In the genomic region with DNA sequence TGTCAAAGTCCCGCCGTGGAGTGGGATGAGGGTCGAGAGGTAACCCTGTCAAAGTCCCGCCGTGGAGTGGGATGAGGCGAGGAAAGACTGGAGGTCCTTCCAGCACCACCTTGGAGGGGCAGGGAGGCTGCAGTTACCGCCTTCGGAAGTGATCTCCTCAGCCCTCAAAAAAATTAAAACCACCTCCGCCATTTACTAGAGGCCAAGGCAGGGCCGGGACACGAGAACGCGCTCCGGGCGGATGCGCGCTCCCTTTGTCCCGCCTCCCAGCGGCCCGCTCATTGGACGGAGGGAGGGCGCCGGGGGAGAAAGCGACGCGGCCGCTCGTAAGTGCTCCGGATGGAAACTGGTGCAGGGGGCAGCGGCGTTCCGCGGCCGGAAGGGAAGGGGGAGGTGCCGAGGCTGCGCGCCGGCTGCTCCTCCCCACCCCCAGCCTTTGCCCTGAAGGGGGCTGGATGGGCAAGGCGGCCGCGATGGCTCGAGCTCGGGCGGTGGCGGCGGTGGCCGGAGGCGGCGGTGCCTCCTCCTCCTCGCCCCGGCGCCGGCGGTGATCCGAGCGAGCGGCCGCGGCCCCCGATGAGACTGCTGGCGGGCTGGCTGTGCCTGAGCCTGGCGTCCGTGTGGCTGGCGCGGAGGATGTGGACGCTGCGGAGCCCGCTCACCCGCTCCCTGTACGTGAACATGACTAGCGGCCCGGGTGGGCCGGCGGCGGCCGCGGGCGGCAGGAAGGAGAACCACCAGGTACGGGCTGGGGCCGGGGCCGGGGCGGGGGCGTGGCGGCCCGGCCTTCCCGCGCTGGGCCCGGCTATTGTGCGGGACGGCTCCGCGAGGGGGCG, we compare ENCODE assay signal across 1 cellular context.
TF ChIP-seq lines count a peak whose summit lies in the region.

A gene (plus strand): TSS at position 420 of the 836 bp plus-strand sequence. CDS start 157 bp downstream, at position 577.

TF ChIP-seq in K562, 482 proteins besides CTCF, POLR2A, EP300 and RAD21 (continued from another document and continues in another):
- peak; percentile 68 for TF ChIP-seq JUND (IDR thresholded peaks at IDR 0.05; ENCODE audit: borderline replicate concordance, low read depth, low read length)
- TF ChIP-seq JUND (tag; IDR thresholded peaks at IDR 0.05; ENCODE audit: borderline replicate concordance, low read depth, low read length) = no peak
- no peak for TF ChIP-seq ZNF316 (IDR thresholded peaks at IDR 0.05)
- no peak for TF ChIP-seq THRAP3 (IDR thresholded peaks at IDR 0.05; ENCODE audit: borderline replicate concordance)
- TF ChIP-seq, protein P1, sequence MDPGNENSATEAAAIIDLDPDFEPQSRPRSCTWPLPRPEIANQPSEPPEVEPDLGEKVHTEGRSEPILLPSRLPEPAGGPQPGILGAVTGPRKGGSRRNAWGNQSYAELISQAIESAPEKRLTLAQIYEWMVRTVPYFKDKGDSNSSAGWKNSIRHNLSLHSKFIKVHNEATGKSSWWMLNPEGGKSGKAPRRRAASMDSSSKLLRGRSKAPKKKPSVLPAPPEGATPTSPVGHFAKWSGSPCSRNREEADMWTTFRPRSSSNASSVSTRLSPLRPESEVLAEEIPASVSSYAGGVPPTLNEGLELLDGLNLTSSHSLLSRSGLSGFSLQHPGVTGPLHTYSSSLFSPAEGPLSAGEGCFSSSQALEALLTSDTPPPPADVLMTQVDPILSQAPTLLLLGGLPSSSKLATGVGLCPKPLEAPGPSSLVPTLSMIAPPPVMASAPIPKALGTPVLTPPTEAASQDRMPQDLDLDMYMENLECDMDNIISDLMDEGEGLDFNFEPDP (CRISPR knock-in tag; IDR thresholded peaks at IDR 0.05) = no peak
- TF ChIP-seq HDAC8 (tag; IDR thresholded peaks at IDR 0.05) = 0 out of 2 replicates have a peak, but pooled peaks have one; percentile 39
- peak; percentile 37 to 87 (median 85) for TF ChIP-seq YY1 (IDR thresholded peaks at IDR 0.05; ENCODE audit: borderline replicate concordance in 1 of 3, control insufficient read depth in 1 of 3, extremely low read depth in 1 of 3, insufficient read depth in 3 of 3, insufficient read length in 1 of 3, insufficient replicate concordance in 2 of 3, low read depth in 1 of 3, low read length in 2 of 3)
- TF ChIP-seq, protein P2, sequence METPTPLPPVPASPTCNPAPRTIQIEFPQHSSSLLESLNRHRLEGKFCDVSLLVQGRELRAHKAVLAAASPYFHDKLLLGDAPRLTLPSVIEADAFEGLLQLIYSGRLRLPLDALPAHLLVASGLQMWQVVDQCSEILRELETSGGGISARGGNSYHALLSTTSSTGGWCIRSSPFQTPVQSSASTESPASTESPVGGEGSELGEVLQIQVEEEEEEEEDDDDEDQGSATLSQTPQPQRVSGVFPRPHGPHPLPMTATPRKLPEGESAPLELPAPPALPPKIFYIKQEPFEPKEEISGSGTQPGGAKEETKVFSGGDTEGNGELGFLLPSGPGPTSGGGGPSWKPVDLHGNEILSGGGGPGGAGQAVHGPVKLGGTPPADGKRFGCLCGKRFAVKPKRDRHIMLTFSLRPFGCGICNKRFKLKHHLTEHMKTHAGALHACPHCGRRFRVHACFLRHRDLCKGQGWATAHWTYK (CRISPR knock-in tag; IDR thresholded peaks at IDR 0.05) = no peak
- TF ChIP-seq, protein P3, sequence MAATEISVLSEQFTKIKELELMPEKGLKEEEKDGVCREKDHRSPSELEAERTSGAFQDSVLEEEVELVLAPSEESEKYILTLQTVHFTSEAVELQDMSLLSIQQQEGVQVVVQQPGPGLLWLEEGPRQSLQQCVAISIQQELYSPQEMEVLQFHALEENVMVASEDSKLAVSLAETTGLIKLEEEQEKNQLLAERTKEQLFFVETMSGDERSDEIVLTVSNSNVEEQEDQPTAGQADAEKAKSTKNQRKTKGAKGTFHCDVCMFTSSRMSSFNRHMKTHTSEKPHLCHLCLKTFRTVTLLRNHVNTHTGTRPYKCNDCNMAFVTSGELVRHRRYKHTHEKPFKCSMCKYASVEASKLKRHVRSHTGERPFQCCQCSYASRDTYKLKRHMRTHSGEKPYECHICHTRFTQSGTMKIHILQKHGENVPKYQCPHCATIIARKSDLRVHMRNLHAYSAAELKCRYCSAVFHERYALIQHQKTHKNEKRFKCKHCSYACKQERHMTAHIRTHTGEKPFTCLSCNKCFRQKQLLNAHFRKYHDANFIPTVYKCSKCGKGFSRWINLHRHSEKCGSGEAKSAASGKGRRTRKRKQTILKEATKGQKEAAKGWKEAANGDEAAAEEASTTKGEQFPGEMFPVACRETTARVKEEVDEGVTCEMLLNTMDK (IDR thresholded peaks at IDR 0.05; ENCODE audit: borderline replicate concordance, insufficient read depth, low read depth, low read length, poor library complexity, severe bottlenecking) = peak; percentile 96
- TF ChIP-seq MYBL2 (IDR thresholded peaks at IDR 0.05; ENCODE audit: low read depth) = no peak
- no peak for TF ChIP-seq MYBL2 (CRISPR knock-in tag; IDR thresholded peaks at IDR 0.05; ENCODE audit: borderline replicate concordance)
- peak in 1 of 2 experiments; percentile 60; a peak in 1 of 4 replicates for TF ChIP-seq TBL1XR1 (IDR thresholded peaks at IDR 0.05; ENCODE audit: low read length in 2 of 2)
- TF ChIP-seq ZNF707 (CRISPR knock-in tag; conservative IDR thresholded peaks at IDR 0.05) = no peak
- peak in 1 of 2 experiments; percentile 73; a peak in 1 of 4 replicates for TF ChIP-seq TEAD1 (CRISPR knock-in tag; IDR thresholded peaks at IDR 0.05)
- TF ChIP-seq HMGN3 (IDR thresholded peaks at IDR 0.05; ENCODE audit: borderline replicate concordance, extremely low read depth, insufficient read length, low read depth, low read length) = peak; percentile 82
- TF ChIP-seq, protein P4, sequence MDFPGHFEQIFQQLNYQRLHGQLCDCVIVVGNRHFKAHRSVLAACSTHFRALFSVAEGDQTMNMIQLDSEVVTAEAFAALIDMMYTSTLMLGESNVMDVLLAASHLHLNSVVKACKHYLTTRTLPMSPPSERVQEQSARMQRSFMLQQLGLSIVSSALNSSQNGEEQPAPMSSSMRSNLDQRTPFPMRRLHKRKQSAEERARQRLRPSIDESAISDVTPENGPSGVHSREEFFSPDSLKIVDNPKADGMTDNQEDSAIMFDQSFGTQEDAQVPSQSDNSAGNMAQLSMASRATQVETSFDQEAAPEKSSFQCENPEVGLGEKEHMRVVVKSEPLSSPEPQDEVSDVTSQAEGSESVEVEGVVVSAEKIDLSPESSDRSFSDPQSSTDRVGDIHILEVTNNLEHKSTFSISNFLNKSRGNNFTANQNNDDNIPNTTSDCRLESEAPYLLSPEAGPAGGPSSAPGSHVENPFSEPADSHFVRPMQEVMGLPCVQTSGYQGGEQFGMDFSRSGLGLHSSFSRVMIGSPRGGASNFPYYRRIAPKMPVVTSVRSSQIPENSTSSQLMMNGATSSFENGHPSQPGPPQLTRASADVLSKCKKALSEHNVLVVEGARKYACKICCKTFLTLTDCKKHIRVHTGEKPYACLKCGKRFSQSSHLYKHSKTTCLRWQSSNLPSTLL (IDR thresholded peaks at IDR 0.05) = no peak
- TF ChIP-seq MYNN (IDR thresholded peaks at IDR 0.05) = peak; percentile 54; the same call in 1 of the 2 replicates
- no peak for TF ChIP-seq MYNN (CRISPR knock-in tag; IDR thresholded peaks at IDR 0.05)
- no peak for TF ChIP-seq MIER1 (IDR thresholded peaks at IDR 0.05; ENCODE audit: low read depth)
- TF ChIP-seq ZFPM2 (CRISPR knock-in tag; IDR thresholded peaks at IDR 0.05) = no peak
- no peak for TF ChIP-seq KHSRP (IDR thresholded peaks at IDR 0.05)
- no peak for TF ChIP-seq TFAM (CRISPR knock-in tag; conservative IDR thresholded peaks at IDR 0.05)
- TF ChIP-seq NEUROD1 (IDR thresholded peaks at IDR 0.05; ENCODE audit: borderline replicate concordance, low read depth, low read length, partially characterized antibody) = peak; percentile 81
- TF ChIP-seq, protein P5, sequence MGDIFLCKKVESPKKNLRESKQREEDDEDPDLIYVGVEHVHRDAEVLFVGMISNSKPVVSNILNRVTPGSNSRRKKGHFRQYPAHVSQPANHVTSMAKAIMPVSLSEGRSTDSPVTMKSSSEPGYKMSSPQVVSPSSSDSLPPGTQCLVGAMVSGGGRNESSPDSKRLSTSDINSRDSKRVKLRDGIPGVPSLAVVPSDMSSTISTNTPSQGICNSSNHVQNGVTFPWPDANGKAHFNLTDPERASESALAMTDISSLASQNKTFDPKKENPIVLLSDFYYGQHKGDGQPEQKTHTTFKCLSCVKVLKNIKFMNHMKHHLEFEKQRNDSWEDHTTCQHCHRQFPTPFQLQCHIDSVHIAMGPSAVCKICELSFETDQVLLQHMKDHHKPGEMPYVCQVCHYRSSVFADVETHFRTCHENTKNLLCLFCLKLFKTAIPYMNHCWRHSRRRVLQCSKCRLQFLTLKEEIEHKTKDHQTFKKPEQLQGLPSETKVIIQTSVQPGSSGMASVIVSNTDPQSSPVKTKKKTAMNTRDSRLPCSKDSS (IDR thresholded peaks at IDR 0.05; ENCODE audit: low read depth, partially characterized antibody) = no peak
- TF ChIP-seq ZNF77 (CRISPR knock-in tag; IDR thresholded peaks at IDR 0.05) = no peak
- TF ChIP-seq TRIM28 (IDR thresholded peaks at IDR 0.05) = 0 out of 2 replicates have a peak, but pooled peaks have one; percentile 13
- TF ChIP-seq POLR2AphosphoS5 (IDR thresholded peaks at IDR 0.05; ENCODE audit: control insufficient read depth, insufficient read depth, low read depth, low read length) = peak; percentile 92
- TF ChIP-seq ZNF830 (CRISPR knock-in tag; IDR thresholded peaks at IDR 0.05) = no peak
- TF ChIP-seq, protein P6, sequence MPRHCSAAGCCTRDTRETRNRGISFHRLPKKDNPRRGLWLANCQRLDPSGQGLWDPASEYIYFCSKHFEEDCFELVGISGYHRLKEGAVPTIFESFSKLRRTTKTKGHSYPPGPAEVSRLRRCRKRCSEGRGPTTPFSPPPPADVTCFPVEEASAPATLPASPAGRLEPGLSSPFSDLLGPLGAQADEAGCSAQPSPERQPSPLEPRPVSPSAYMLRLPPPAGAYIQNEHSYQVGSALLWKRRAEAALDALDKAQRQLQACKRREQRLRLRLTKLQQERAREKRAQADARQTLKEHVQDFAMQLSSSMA (CRISPR knock-in tag; IDR thresholded peaks at IDR 0.05) = no peak
- no peak for TF ChIP-seq RFX7 (CRISPR knock-in tag; IDR thresholded peaks at IDR 0.05)
- 0 out of 2 replicates have a peak, but pooled peaks have one; percentile 76 for TF ChIP-seq NR1H2 (CRISPR knock-in tag; IDR thresholded peaks at IDR 0.05)
- no peak for TF ChIP-seq FOXM1 (IDR thresholded peaks at IDR 0.05; ENCODE audit: low read depth)
- peak; percentile 69; the same call in 1 of the 2 replicates for TF ChIP-seq FOXM1 (CRISPR knock-in tag; IDR thresholded peaks at IDR 0.05; ENCODE audit: low read depth)
- TF ChIP-seq CC2D1A (IDR thresholded peaks at IDR 0.05) = no peak
- TF ChIP-seq PHB (CRISPR knock-in tag; IDR thresholded peaks at IDR 0.05) = no peak
- no peak for TF ChIP-seq MCM7 (IDR thresholded peaks at IDR 0.05)
- TF ChIP-seq, protein P7, sequence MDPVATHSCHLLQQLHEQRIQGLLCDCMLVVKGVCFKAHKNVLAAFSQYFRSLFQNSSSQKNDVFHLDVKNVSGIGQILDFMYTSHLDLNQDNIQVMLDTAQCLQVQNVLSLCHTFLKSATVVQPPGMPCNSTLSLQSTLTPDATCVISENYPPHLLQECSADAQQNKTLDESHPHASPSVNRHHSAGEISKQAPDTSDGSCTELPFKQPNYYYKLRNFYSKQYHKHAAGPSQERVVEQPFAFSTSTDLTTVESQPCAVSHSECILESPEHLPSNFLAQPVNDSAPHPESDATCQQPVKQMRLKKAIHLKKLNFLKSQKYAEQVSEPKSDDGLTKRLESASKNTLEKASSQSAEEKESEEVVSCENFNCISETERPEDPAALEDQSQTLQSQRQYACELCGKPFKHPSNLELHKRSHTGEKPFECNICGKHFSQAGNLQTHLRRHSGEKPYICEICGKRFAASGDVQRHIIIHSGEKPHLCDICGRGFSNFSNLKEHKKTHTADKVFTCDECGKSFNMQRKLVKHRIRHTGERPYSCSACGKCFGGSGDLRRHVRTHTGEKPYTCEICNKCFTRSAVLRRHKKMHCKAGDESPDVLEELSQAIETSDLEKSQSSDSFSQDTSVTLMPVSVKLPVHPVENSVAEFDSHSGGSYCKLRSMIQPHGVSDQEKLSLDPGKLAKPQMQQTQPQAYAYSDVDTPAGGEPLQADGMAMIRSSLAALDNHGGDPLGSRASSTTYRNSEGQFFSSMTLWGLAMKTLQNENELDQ (CRISPR knock-in tag; IDR thresholded peaks at IDR 0.05; ENCODE audit: borderline replicate concordance) = no peak
- no peak for TF ChIP-seq PYGO2 (tag; IDR thresholded peaks at IDR 0.05)
- TF ChIP-seq ZBED1 (IDR thresholded peaks at IDR 0.05) = no peak
- peak; percentile 71 for TF ChIP-seq HNRNPLL (IDR thresholded peaks at IDR 0.05; ENCODE audit: low read depth, low read length, poor library complexity, severe bottlenecking)
- TF ChIP-seq RUNX1 (IDR thresholded peaks at IDR 0.05; ENCODE audit: low read depth) = no peak
- TF ChIP-seq ZBTB7A (IDR thresholded peaks at IDR 0.05; ENCODE audit: borderline replicate concordance, control insufficient read depth, low read depth, low read length) = no peak
- no peak for TF ChIP-seq ZNF184 (CRISPR knock-in tag; IDR thresholded peaks at IDR 0.05)
- TF ChIP-seq, protein P8, sequence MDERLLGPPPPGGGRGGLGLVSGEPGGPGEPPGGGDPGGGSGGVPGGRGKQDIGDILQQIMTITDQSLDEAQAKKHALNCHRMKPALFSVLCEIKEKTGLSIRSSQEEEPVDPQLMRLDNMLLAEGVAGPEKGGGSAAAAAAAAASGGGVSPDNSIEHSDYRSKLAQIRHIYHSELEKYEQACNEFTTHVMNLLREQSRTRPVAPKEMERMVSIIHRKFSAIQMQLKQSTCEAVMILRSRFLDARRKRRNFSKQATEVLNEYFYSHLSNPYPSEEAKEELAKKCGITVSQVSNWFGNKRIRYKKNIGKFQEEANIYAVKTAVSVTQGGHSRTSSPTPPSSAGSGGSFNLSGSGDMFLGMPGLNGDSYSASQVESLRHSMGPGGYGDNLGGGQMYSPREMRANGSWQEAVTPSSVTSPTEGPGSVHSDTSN (CRISPR knock-in tag; IDR thresholded peaks at IDR 0.05; ENCODE audit: low read depth) = no peak
- TF ChIP-seq, protein P8 (tag; conservative IDR thresholded peaks at IDR 0.05; ENCODE audit: low read depth) = no peak
- peak; percentile 98 for TF ChIP-seq XRCC5 (IDR thresholded peaks at IDR 0.05; ENCODE audit: low read depth, low read length)
- no peak for TF ChIP-seq ZBTB17 (CRISPR knock-in tag; IDR thresholded peaks at IDR 0.05)
